Comparison of ENCODE assay signal across 8 cellular contexts in the genomic region with DNA sequence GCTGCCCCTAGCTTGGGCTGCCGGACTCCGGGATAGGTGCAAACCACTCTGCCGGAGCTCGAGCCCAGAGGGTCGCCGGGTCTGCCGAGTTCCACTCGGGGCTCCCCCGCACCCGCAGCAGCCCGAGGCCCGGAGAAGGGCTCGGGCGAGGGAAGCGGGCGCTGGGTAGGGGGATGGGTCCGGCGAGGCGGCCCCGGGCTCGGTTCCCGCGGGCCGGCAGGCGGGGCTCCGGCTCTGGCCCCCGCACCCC. TPM values are rescaled to one million over a fixed set of nuclear protein-coding genes. Genes with fewer than 3 reads are reported as not detected.
DNase-seq lines count a peak whose midpoint lies in the region; ATAC-seq and TF ChIP-seq lines count a peak whose summit lies in the region.

No MANE protein-coding gene starts in this region.

- H4K20me1 ChIP-seq in DND-41 (ENCODE audit: insufficient read depth, low read length): peaks cover 18% of the 10 kb centered on the region

- peaks cover 60% of the 10 kb centered on the region for H3K79me2 ChIP-seq in DND-41 (ENCODE audit: insufficient read depth, low read length)

- peak; percentile 24 for ATAC-seq in DND-41 (ENCODE audit: insufficient read depth, low read depth)
- peak; percentile 26 for ATAC-seq in GM21423 (IDR thresholded peaks at IDR 0.05; ENCODE audit: unreplicated experiment)
- ATAC-seq in HG03571 (IDR thresholded peaks at IDR 0.05; ENCODE audit: unreplicated experiment): peak; percentile 30

- 0 to 2% methylated on average over 17 to 18 of the region's 27 CpGs for WGBS in mesodermal cell (ENCODE audit: insufficient coverage in 2 of 2), 2 experiments

- TF ChIP-seq CTCF in DND-41 (IDR thresholded peaks at IDR 0.05; ENCODE audit: borderline replicate concordance, extremely low read depth, low read length, poor library complexity, severe bottlenecking) (no peak), brain microvascular endothelial cell (IDR thresholded peaks at IDR 0.05; ENCODE audit: low read depth, low read length, missing control alignments) (no peak), vagina (IDR thresholded peaks at IDR 0.05) (peak in 1 of 3 experiments; percentile 6)

- in situ Hi-C loops in brain microvascular endothelial cell (cut with HindIII; ENCODE audit: low pct_ligation_motif_present, low sequenced_read_pairs): no loop called here

- intact Hi-C loops in vagina (cut with DNase I): loop anchor here (10.0 kb wide), 3 partner anchors 59 to 629 kb away; partner anchors contain the start of gene OSMR

- peaks cover 26% of the 10 kb centered on the region for H3K36me3 ChIP-seq in DND-41 (ENCODE audit: insufficient read depth, low read length)
- H3K36me3 ChIP-seq in brain microvascular endothelial cell (replicated peaks): peaks cover 3% of the 10 kb centered on the region
- H3K36me3 ChIP-seq in mesodermal cell (ENCODE audit: control insufficient read depth, insufficient read depth, low read length): peaks cover 5% of the 10 kb centered on the region
- H3K36me3 ChIP-seq in vagina: no peaks in the 10 kb centered on the region

- peak overlapping the region; percentile 97 for H3K9ac ChIP-seq in DND-41 (ENCODE audit: low read depth, low read length)

- H3K4me3 ChIP-seq in DND-41 (ENCODE audit: low read depth in 1 of 2, low read length in 2 of 2) (peak overlapping the region; percentile 83 to 88), brain microvascular endothelial cell (ENCODE audit: low read depth, low read length) (peak overlapping the region; percentile 74), mesodermal cell (ENCODE audit: extremely low read depth, insufficient read depth, low read length, poor library complexity, severe bottlenecking) (peak overlapping the region; percentile 82), vagina (peak overlapping the region; percentile 91 to 96)

- H3K9me3 ChIP-seq in DND-41 (ENCODE audit: insufficient read depth, low read length, severe bottlenecking) (no peaks in the 10 kb centered on the region), mesodermal cell (ENCODE audit: control insufficient read depth, low read length) (no peaks in the 10 kb centered on the region), vagina (no peaks in the 10 kb centered on the region)

- peak overlapping the region; percentile 88 for H2AFZ ChIP-seq in DND-41 (ENCODE audit: low read depth, low read length)

- no peaks in the 10 kb centered on the region for H3K27me3 ChIP-seq in DND-41 (ENCODE audit: insufficient read depth, low read length, poor library complexity)
- no peaks in the 10 kb centered on the region for H3K27me3 ChIP-seq in brain microvascular endothelial cell (replicated peaks)
- no peaks in the 10 kb centered on the region for H3K27me3 ChIP-seq in vagina

- peak overlapping the region; percentile 89 for H3K4me2 ChIP-seq in DND-41 (ENCODE audit: insufficient read depth, low read length)

- H3K4me1 ChIP-seq in DND-41 (ENCODE audit: insufficient read depth, low read length) (peaks cover 40% of the 10 kb centered on the region), mesodermal cell (ENCODE audit: control insufficient read depth, insufficient read depth, low read length, poor library complexity, severe bottlenecking) (no peaks in the 10 kb centered on the region), vagina (peaks cover 28% of the 10 kb centered on the region)

- TF ChIP-seq POLR2A in vagina (IDR thresholded peaks at IDR 0.05): no peak

- H3K27ac ChIP-seq in DND-41 (ENCODE audit: low read length) (peak overlapping the region; percentile 95), brain microvascular endothelial cell (peak overlapping the region; percentile 98), mesodermal cell (ENCODE audit: low read depth, low read length, severe bottlenecking) (peak overlapping the region; percentile 96), vagina (peak overlapping the region; percentile 99)

- no peak for DNase-seq in DND-41
- no peak for DNase-seq in brain microvascular endothelial cell
- no peak for DNase-seq in vagina (ENCODE audit: extremely low spot score in 2 of 2)
- DNase-seq in glomerular visceral epithelial cell (ENCODE audit: extremely low spot score): no peak
- no peak for DNase-seq in superior temporal gyrus (ENCODE audit: extremely low spot score)

RNA-seq across cellular contexts. Expression of gene RICTOR, which starts 0.5 kb away (rescaled TPM):
- 17.0 TPM for polyA plus RNA-seq in mesodermal cell (2013, experiment 1 of 2)
- 16.4 TPM for polyA plus RNA-seq in mesodermal cell (2013, experiment 2 of 2)
- 39.3 TPM for total RNA-seq in vagina
